2 cellular contexts compared by ENCODE assay signal in the genomic region with DNA sequence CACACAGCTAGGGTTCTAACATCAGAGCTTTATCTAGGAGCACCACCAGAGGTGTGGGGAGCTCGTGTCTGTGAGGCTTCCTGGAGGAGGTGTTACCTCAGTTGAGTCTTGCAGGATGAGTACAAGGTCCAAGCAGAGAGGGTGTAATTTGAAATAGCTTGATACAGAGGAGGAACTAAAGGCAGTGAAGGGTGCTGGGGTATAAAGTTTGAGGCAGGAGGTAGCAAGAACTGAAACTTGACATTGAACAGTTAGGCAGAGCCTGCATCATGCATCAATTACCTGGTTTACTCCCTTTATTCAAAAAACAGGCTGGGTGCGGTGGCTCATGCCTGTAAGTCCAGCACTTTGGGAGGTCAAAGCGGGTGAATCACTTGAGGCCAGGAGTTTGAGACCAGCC.
TF ChIP-seq lines count a peak whose summit lies in the region.

No MANE protein-coding gene starts in this region.

TF ChIP-seq in GM23338, 12 proteins besides CTCF, POLR2A, EP300 and RAD21:
- TF ChIP-seq STAT1 (IDR thresholded peaks at IDR 0.05; ENCODE audit: unreplicated experiment) (no peak), JUNB (IDR thresholded peaks at IDR 0.05; ENCODE audit: unreplicated experiment) (no peak)
- TF ChIP-seq, protein P1, sequence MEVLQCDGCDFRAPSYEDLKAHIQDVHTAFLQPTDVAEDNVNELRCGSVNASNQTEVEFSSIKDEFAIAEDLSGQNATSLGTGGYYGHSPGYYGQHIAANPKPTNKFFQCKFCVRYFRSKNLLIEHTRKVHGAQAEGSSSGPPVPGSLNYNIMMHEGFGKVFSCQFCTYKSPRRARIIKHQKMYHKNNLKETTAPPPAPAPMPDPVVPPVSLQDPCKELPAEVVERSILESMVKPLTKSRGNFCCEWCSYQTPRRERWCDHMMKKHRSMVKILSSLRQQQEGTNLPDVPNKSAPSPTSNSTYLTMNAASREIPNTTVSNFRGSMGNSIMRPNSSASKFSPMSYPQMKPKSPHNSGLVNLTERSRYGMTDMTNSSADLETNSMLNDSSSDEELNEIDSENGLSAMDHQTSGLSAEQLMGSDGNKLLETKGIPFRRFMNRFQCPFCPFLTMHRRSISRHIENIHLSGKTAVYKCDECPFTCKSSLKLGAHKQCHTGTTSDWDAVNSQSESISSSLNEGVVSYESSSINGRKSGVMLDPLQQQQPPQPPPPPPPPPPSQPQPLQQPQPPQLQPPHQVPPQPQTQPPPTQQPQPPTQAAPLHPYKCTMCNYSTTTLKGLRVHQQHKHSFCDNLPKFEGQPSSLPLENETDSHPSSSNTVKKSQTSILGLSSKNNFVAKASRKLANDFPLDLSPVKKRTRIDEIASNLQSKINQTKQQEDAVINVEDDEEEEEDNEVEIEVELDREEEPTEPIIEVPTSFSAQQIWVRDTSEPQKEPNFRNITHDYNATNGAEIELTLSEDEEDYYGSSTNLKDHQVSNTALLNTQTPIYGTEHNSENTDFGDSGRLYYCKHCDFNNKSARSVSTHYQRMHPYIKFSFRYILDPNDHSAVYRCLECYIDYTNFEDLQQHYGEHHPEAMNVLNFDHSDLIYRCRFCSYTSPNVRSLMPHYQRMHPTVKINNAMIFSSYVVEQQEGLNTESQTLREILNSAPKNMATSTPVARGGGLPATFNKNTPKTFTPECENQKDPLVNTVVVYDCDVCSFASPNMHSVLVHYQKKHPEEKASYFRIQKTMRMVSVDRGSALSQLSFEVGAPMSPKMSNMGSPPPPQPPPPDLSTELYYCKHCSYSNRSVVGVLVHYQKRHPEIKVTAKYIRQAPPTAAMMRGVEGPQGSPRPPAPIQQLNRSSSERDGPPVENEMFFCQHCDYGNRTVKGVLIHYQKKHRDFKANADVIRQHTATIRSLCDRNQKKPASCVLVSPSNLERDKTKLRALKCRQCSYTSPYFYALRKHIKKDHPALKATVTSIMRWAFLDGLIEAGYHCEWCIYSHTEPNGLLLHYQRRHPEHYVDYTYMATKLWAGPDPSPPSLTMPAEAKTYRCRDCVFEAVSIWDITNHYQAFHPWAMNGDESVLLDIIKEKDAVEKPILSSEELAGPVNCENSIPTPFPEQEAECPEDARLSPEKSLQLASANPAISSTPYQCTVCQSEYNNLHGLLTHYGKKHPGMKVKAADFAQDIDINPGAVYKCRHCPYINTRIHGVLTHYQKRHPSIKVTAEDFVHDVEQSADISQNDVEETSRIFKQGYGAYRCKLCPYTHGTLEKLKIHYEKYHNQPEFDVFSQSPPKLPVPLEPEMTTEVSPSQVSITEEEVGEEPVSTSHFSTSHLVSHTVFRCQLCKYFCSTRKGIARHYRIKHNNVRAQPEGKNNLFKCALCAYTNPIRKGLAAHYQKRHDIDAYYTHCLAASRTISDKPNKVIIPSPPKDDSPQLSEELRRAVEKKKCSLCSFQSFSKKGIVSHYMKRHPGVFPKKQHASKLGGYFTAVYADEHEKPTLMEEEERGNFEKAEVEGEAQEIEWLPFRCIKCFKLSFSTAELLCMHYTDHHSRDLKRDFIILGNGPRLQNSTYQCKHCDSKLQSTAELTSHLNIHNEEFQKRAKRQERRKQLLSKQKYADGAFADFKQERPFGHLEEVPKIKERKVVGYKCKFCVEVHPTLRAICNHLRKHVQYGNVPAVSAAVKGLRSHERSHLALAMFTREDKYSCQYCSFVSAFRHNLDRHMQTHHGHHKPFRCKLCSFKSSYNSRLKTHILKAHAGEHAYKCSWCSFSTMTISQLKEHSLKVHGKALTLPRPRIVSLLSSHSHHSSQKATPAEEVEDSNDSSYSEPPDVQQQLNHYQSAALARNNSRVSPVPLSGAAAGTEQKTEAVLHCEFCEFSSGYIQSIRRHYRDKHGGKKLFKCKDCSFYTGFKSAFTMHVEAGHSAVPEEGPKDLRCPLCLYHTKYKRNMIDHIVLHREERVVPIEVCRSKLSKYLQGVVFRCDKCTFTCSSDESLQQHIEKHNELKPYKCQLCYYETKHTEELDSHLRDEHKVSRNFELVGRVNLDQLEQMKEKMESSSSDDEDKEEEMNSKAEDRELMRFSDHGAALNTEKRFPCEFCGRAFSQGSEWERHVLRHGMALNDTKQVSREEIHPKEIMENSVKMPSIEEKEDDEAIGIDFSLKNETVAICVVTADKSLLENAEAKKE (CRISPR knock-in tag; IDR thresholded peaks at IDR 0.05), result no peak

TF ChIP-seq in GM12878, 131 proteins besides CTCF, POLR2A, EP300 and RAD21:
- no peak for TF ChIP-seq RBBP5 (conservative IDR thresholded peaks at IDR 0.05)
TF ChIP-seq in GM12878: peak in this region for 0.
